Comparison of ENCODE assay signal across 1 cellular context in genomic region chr11:93081694-93082093, GRCh38.
TF ChIP-seq lines count a peak whose summit lies in the region.

No MANE protein-coding gene starts in this region.

TF ChIP-seq in GM23338, 12 proteins besides CTCF, POLR2A, EP300 and RAD21 (continued from another document):
- TF ChIP-seq REST (IDR thresholded peaks at IDR 0.05; ENCODE audit: unreplicated experiment) = no peak
- TF ChIP-seq STAT1 (IDR thresholded peaks at IDR 0.05; ENCODE audit: unreplicated experiment) = no peak
- TF ChIP-seq POLR2AphosphoS5 (IDR thresholded peaks at IDR 0.05; ENCODE audit: low read depth) = no peak
- TF ChIP-seq EZH2phosphoT487 (IDR thresholded peaks at IDR 0.05; ENCODE audit: unreplicated experiment) = no peak
- TF ChIP-seq EZH2 (IDR thresholded peaks at IDR 0.05; ENCODE audit: low read depth, unreplicated experiment) = no peak
- no peak for TF ChIP-seq JUNB (IDR thresholded peaks at IDR 0.05; ENCODE audit: unreplicated experiment)
- TF ChIP-seq ZNF462 (CRISPR knock-in tag; IDR thresholded peaks at IDR 0.05) = no peak
- TF ChIP-seq ETS1 (IDR thresholded peaks at IDR 0.05) = no peak
- no peak for TF ChIP-seq NANOG (IDR thresholded peaks at IDR 0.05; ENCODE audit: borderline replicate concordance)
